In genomic region chr21:35361984-35362383, GRCh38 we compare ENCODE assay signal across 6 cellular contexts.
"Had no signal": no experiment of that assay in that cellular context is flagged by ENCODE, and none has a peak within 500 bp of the region (broad histone marks: within the 10 kb centered on the region; RNA-seq: fewer than 3 reads in every experiment).

No MANE protein-coding gene starts in this region.

- H3K4me3 Mint-ChIP-seq: IgD-negative memory B cell had no signal

- DNase-seq: KBM-7, KG1 had no signal

- H3K27ac ChIP-seq: HL-60, KMS-11 had no signal

- H3K27ac Mint-ChIP-seq: IgD-negative memory B cell had no signal

- H3K36me3 Mint-ChIP-seq: IgD-negative memory B cell had no signal

- FAIRE-seq: HTR-8/SVneo had no signal

- H3K27me3 Mint-ChIP-seq: IgD-negative memory B cell had no signal

- H3K9ac ChIP-seq: KMS-11 had no signal

- H3K4me2 ChIP-seq: KMS-11 had no signal
